ENCODE assay signal across 1 cellular context in the genomic region with DNA sequence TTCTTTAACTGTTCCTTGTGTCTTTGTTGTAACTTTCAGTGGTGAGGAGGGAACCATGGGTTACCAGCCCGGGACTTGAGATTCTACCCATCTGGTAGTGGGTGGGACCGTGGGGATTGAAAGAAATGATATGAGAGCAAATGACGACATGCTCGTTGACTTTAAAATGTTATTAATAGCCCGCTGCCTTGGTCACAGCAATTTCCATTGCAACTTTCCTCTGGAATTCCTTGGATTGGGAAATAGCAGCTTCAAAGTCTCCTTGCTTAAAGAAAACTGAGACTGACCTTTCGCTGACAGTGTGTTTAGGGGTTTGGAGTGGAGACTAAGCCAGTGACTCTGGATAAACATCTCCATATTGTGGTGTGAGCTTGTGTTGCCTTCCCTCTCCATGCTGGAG.
TF ChIP-seq lines count a peak whose summit lies in the region.

No MANE protein-coding gene starts in this region.

TF ChIP-seq in H1, 55 proteins besides CTCF, POLR2A, EP300 and RAD21 (continued from another document):
- TF ChIP-seq CBX8 (IDR thresholded peaks at IDR 0.05; ENCODE audit: borderline replicate concordance, low read depth, low read length) (no peak), TEAD4 (IDR thresholded peaks at IDR 0.05; ENCODE audit: low read depth, low read length) (no peak), SP2 (IDR thresholded peaks at IDR 0.05; ENCODE audit: low read length) (no peak)
